ENCODE assay signal across 20 cellular contexts in genomic region chr18:11984091-11984490, GRCh38. TPM values are rescaled to one million over a fixed set of nuclear protein-coding genes. Genes with fewer than 3 reads are reported as not detected.
DNase-seq lines count a peak whose midpoint lies in the region; ATAC-seq and TF ChIP-seq lines count a peak whose summit lies in the region.
"Had no signal": no experiment of that assay in that cellular context is flagged by ENCODE, and none has a peak within 500 bp of the region (broad histone marks: within the 10 kb centered on the region; RNA-seq: fewer than 3 reads in every experiment).

No MANE protein-coding gene starts in this region.

- H3K4me1 ChIP-seq in heart right ventricle (peaks cover 0 to 74% (median 51%) of the 10 kb centered on the region in 9 donors), esophagus squamous epithelium (peaks cover 40 to 93% (median 51%) of the 10 kb centered on the region in 3 donors)

- no peak for TF ChIP-seq POLR2A in esophagus squamous epithelium (IDR thresholded peaks at IDR 0.05)

- H3K4me3 Mint-ChIP-seq in nephron: peak overlapping the region; percentile 54 to 63 (median 63)
- H3K4me3 Mint-ChIP-seq: B cell; memory B cell; naive thymus-derived CD4-positive, alpha-beta T cell; T-helper 17 cell had no signal

- H3K36me3 ChIP-seq in heart right ventricle: no peaks in the 10 kb centered on the region
- no peaks in the 10 kb centered on the region for H3K36me3 ChIP-seq in esophagus squamous epithelium
- H3K36me3 ChIP-seq: brain microvascular endothelial cell, prostate gland, stomach had no signal

- H3K4me3 ChIP-seq in heart right ventricle (peak overlapping the region in 6 of 10 donors; percentile 83 to 95 (median 91)), esophagus squamous epithelium (peak overlapping the region; percentile 69 to 99 (median 94))
- H3K4me3 ChIP-seq: PC-9, prostate gland had no signal

- H3K27ac ChIP-seq in heart right ventricle (peak overlapping the region in 8 of 10 donors; percentile 2 to 93 (median 26)), esophagus squamous epithelium (peak overlapping the region; percentile 72 to 100 (median 98))
- H3K27ac ChIP-seq: brain microvascular endothelial cell, PC-9, prostate gland had no signal

- no peaks in the 10 kb centered on the region for H3K36me3 Mint-ChIP-seq in nephron (ENCODE audit: low read depth)

- H3K27me3 ChIP-seq in heart right ventricle (no peaks in the 10 kb centered on the region), esophagus squamous epithelium (no peaks in the 10 kb centered on the region)
- H3K27me3 ChIP-seq: brain microvascular endothelial cell, stomach had no signal

- H3K4me1 Mint-ChIP-seq in nephron: peaks cover 49% of the 10 kb centered on the region

- WGBS in heart right ventricle, 2 donors: 85 to 91% methylated on average over 6 of the region's 6 CpGs
- whole genome bisulfite sequencing in esophagus squamous epithelium, 2 donors: 60 to 64% methylated on average over 2 to 3 of the region's 6 CpGs

- H3K27ac Mint-ChIP-seq in nephron: no peak overlapping the region
- H3K27ac Mint-ChIP-seq: B cell; memory B cell; naive thymus-derived CD4-positive, alpha-beta T cell; T-helper 17 cell had no signal

- no peaks in the 10 kb centered on the region for H3K9me3 ChIP-seq in heart right ventricle
- no peaks in the 10 kb centered on the region for H3K9me3 ChIP-seq in esophagus squamous epithelium
- H3K9me3 ChIP-seq: prostate gland, stomach had no signal

- H3K27me3 Mint-ChIP-seq in nephron (ENCODE audit: low read depth): peaks cover 27% of the 10 kb centered on the region
- H3K27me3 Mint-ChIP-seq: B cell, memory B cell, T-helper 17 cell had no signal

- no peaks in the 10 kb centered on the region for H3K9me3 Mint-ChIP-seq in nephron
- H3K9me3 Mint-ChIP-seq: memory B cell had no signal

- ATAC-seq in heart right ventricle: no peak
- no peak for ATAC-seq in Right ventricle myocardium superior (ENCODE audit: poor library complexity)
- no peak for ATAC-seq in GM21390 (IDR thresholded peaks at IDR 0.05; ENCODE audit: unreplicated experiment)
- ATAC-seq: naive thymus-derived CD4-positive, alpha-beta T cell; T-helper 17 cell had no signal

- DNase-seq in heart right ventricle (no peak), Right ventricle myocardium superior (no peak), esophagus squamous epithelium (lab: John Stamatoyannopoulos, UW) (no peak), NCI-H1417 treated with DMSO at 0.1 percent for 48 hours (lab: John Stamatoyannopoulos, UW) (no peak), HUDEP-2 (lab: John Stamatoyannopoulos, UW; ENCODE audit: unreplicated experiment in 76 of 76) (no peak)
- DNase-seq in stimulated activated CD4-positive, alpha-beta T cell treated with anti-CD3 and anti-CD28 coated beads, Interleukin-15, amount 100 ng/mL, for 24 hours: no peak
- DNase-seq: activated CD8-positive, alpha-beta memory T cell treated with anti-CD3 and anti-CD28 coated beads, Interleukin-2, amount 50 U/mL, for 48 hours; brain microvascular endothelial cell; naive thymus-derived CD4-positive, alpha-beta T cell; NCI-H1694; NCI-H2227 treated with DMSO at 0.1 percent for 48 hours; NCI-H82; PC-9; stomach; T-helper 17 cell had no signal

- TF ChIP-seq CTCF in heart right ventricle (IDR thresholded peaks at IDR 0.05): no peak
- no peak for TF ChIP-seq CTCF in esophagus squamous epithelium (IDR thresholded peaks at IDR 0.05)
- TF ChIP-seq CTCF in nephron (IDR thresholded peaks at IDR 0.05; ENCODE audit: unreplicated experiment in 3 of 3): no peak

- intact Hi-C loops in heart right ventricle (cut with DNase I): loop anchor here in 4 of 10 donors (5.0 to 10.0 kb wide), 3 partner anchors 37 to 129 kb away; partner anchors contain the start of gene CHMP1B (in 1 of the 4)
- intact Hi-C loops in Right ventricle myocardium superior (cut with DNase I): loop anchor here (5.0 kb wide), 1 partner anchor 48 kb away; no protein-coding TSS in a partner anchor
- intact Hi-C loops in esophagus squamous epithelium (cut with DNase I): no loop called here

RNA-seq across cellular contexts. Expression of gene IMPA2, which starts 2.8 kb away (rescaled TPM):
- total RNA-seq in heart right ventricle (10 to 100 TPM; 19.8 to 79.6 (median 32.2) TPM), Right ventricle myocardium superior (85.8 TPM), esophagus squamous epithelium (100 to 1,000 TPM; 121 to 235 (median 164) TPM)
- 10 to 100 TPM; 17.6 to 41.9 TPM for polyA plus RNA-seq in heart right ventricle
